Comparison of ENCODE assay signal across 15 cellular contexts in the genomic region with DNA sequence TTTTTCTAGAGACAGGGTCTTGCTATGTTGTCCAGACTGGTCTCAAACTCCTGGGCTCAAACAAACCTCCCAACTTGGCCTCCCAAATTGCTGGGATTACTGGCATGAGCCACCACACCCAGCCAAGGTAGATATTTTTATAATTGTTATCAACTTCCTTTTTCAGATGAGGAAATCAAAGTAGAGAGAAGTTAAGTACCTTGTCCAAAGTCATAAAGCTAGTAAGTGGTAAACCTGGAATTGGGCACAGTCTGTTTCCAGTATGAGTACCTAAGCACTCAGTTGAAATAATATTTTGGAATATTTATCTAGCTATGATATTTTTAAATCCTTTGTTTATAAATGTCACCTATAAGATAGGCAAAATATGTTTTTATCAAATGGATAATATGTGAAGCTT. TPM values are rescaled to one million over a fixed set of nuclear protein-coding genes. Genes with fewer than 3 reads are reported as not detected.
DNase-seq lines count a peak whose midpoint lies in the region; ATAC-seq and TF ChIP-seq lines count a peak whose summit lies in the region.
"Had no signal": no experiment of that assay in that cellular context is flagged by ENCODE, and none has a peak within 500 bp of the region (broad histone marks: within the 10 kb centered on the region; RNA-seq: fewer than 3 reads in every experiment).

No MANE protein-coding gene starts in this region.

- no peak for TF ChIP-seq CTCF in mucosa of descending colon (IDR thresholded peaks at IDR 0.05)
- no peak for TF ChIP-seq CTCF in chondrocyte (IDR thresholded peaks at IDR 0.05)

- H3K9me3 Mint-ChIP-seq in activated CD4-positive, alpha-beta T cell treated with anti-CD3 and anti-CD28 coated beads for 36 hours (ENCODE audit: low read depth): no peaks in the 10 kb centered on the region
- H3K9me3 Mint-ChIP-seq in stimulated activated naive CD8-positive, alpha-beta T cell treated with anti-CD3 and anti-CD28 coated beads, Interleukin-15, Interleukin-2, amounts not matched to agents 100 ng/mL and 50 ng/mL, for 24 hours: no peaks in the 10 kb centered on the region
- H3K9me3 Mint-ChIP-seq in chondrocyte (ENCODE audit: low read depth): no peaks in the 10 kb centered on the region
- H3K9me3 Mint-ChIP-seq: CD4-positive, CD25-positive, alpha-beta regulatory T cell; H9; HFFc6 had no signal

- H3K4me1 Mint-ChIP-seq in activated CD4-positive, alpha-beta T cell treated with anti-CD3 and anti-CD28 coated beads for 36 hours: peaks cover 15% of the 10 kb centered on the region
- peaks cover 19% of the 10 kb centered on the region for H3K4me1 Mint-ChIP-seq in stimulated activated naive CD8-positive, alpha-beta T cell treated with anti-CD3 and anti-CD28 coated beads, Interleukin-15, Interleukin-2, amounts not matched to agents 100 ng/mL and 50 ng/mL, for 24 hours (ENCODE audit: low read depth)
- H3K4me1 Mint-ChIP-seq in chondrocyte (ENCODE audit: low read depth): no peaks in the 10 kb centered on the region
- H3K4me1 Mint-ChIP-seq: H9 had no signal

- CTCF ChIA-PET in activated CD4-positive, alpha-beta T cell treated with anti-CD3 and anti-CD28 coated beads for 36 hours (lab: Charles Lee): interaction anchor here (0.6 to 1.7 kb wide), 4 partner anchors 41 to 114 kb away, joined by 3 to 7 read pairs (median 4); no protein-coding TSS in a partner anchor

- H3K36me3 Mint-ChIP-seq in activated CD4-positive, alpha-beta T cell treated with anti-CD3 and anti-CD28 coated beads for 36 hours (ENCODE audit: low read depth): peaks cover 4% of the 10 kb centered on the region
- H3K36me3 Mint-ChIP-seq in stimulated activated naive CD8-positive, alpha-beta T cell treated with anti-CD3 and anti-CD28 coated beads, Interleukin-15, Interleukin-2, amounts not matched to agents 100 ng/mL and 50 ng/mL, for 24 hours (ENCODE audit: low read depth): peaks cover 17% of the 10 kb centered on the region
- H3K36me3 Mint-ChIP-seq in chondrocyte (ENCODE audit: low read depth): peaks cover 1% of the 10 kb centered on the region
- H3K36me3 Mint-ChIP-seq: CD4-positive, CD25-positive, alpha-beta regulatory T cell had no signal

- peak; percentile 39 for ATAC-seq in activated CD4-positive, alpha-beta T cell treated with anti-CD3 and anti-CD28 coated beads for 36 hours
- ATAC-seq in stimulated activated naive CD8-positive, alpha-beta T cell treated with anti-CD3 and anti-CD28 coated beads, Interleukin-15, Interleukin-2, amounts not matched to agents 100 U/mL and 50 U/mL, for 24 hours: no peak
- peak; percentile 71 for ATAC-seq in mucosa of descending colon

- intact Hi-C loops in activated CD4-positive, alpha-beta T cell treated with anti-CD3 and anti-CD28 coated beads for 36 hours (cut with DNase I, micrococcal nuclease): no loop called here
- intact Hi-C loops in mucosa of descending colon (cut with DNase I, micrococcal nuclease): no loop called here

- no peak overlapping the region for H3K27ac Mint-ChIP-seq in activated CD4-positive, alpha-beta T cell treated with anti-CD3 and anti-CD28 coated beads for 36 hours
- H3K27ac Mint-ChIP-seq in stimulated activated naive CD8-positive, alpha-beta T cell treated with anti-CD3 and anti-CD28 coated beads, Interleukin-15, Interleukin-2, amounts not matched to agents 100 ng/mL and 50 ng/mL, for 24 hours: peak overlapping the region; percentile 16
- no peak overlapping the region for H3K27ac Mint-ChIP-seq in chondrocyte (ENCODE audit: unreplicated experiment)
- H3K27ac Mint-ChIP-seq: CD4-positive, CD25-positive, alpha-beta regulatory T cell; H9; HFFc6 had no signal

- no peaks in the 10 kb centered on the region for H3K9me3 ChIP-seq in mucosa of descending colon
- H3K9me3 ChIP-seq: BLaER1 treated with 17β-estradiol and CSF1 and Interleukin-3, amounts not matched to agents 10 nM and 100 nM had no signal

- peaks cover 7% of the 10 kb centered on the region for H3K4me1 ChIP-seq in mucosa of descending colon (ENCODE audit: low read depth)

- H3K36me3 ChIP-seq in mucosa of descending colon (ENCODE audit: low read depth): no peaks in the 10 kb centered on the region

- POLR2A ChIA-PET in activated CD4-positive, alpha-beta T cell treated with anti-CD3 and anti-CD28 coated beads for 36 hours (lab: Charles Lee): no interaction called here

- H3K4me3 Mint-ChIP-seq in activated CD4-positive, alpha-beta T cell treated with anti-CD3 and anti-CD28 coated beads for 36 hours: no peak overlapping the region
- no peak overlapping the region for H3K4me3 Mint-ChIP-seq in stimulated activated naive CD8-positive, alpha-beta T cell treated with anti-CD3 and anti-CD28 coated beads, Interleukin-15, Interleukin-2, amounts not matched to agents 100 ng/mL and 50 ng/mL, for 24 hours
- H3K4me3 Mint-ChIP-seq in chondrocyte (ENCODE audit: unreplicated experiment): no peak overlapping the region
- H3K4me3 Mint-ChIP-seq: CD4-positive, CD25-positive, alpha-beta regulatory T cell; H9; HFFc6 had no signal

- no peak overlapping the region for H3K4me3 ChIP-seq in mucosa of descending colon
- H3K4me3 ChIP-seq: BLaER1 treated with 17β-estradiol and CSF1 and Interleukin-3, amounts not matched to agents 10 nM and 100 nM had no signal

- no peak for DNase-seq in activated CD4-positive, alpha-beta T cell treated with anti-CD3 and anti-CD28 coated beads for 36 hours
- DNase-seq in activated CD4-positive, alpha-beta T cell treated with anti-CD3 and anti-CD28 coated beads for 4 hours: no peak
- no peak for DNase-seq in stimulated activated naive CD8-positive, alpha-beta T cell treated with anti-CD3 and anti-CD28 coated beads, Interleukin-15, Interleukin-2, amounts not matched to agents 100 U/mL and 50 U/mL, for 24 hours
- DNase-seq in mucosa of descending colon (no peak), OCI-M1 (lab: John Stamatoyannopoulos, UW) (no peak), chondrocyte (ENCODE audit: low spot score) (no peak)
- DNase-seq: AML-193; CD4-positive, CD25-positive, alpha-beta regulatory T cell; DMS53; GF-D8; GOT3; H9; HFFc6 had no signal

- no peaks in the 10 kb centered on the region for H3K27me3 Mint-ChIP-seq in activated CD4-positive, alpha-beta T cell treated with anti-CD3 and anti-CD28 coated beads for 36 hours
- no peaks in the 10 kb centered on the region for H3K27me3 Mint-ChIP-seq in stimulated activated naive CD8-positive, alpha-beta T cell treated with anti-CD3 and anti-CD28 coated beads, Interleukin-15, Interleukin-2, amounts not matched to agents 100 ng/mL and 50 ng/mL, for 24 hours
- no peaks in the 10 kb centered on the region for H3K27me3 Mint-ChIP-seq in chondrocyte (ENCODE audit: low read depth)
- H3K27me3 Mint-ChIP-seq: CD4-positive, CD25-positive, alpha-beta regulatory T cell had no signal

RNA-seq across cellular contexts. Expression of a gene that starts 22.3 kb away (rescaled TPM):
- total RNA-seq in activated CD4-positive, alpha-beta T cell treated with anti-CD3 and anti-CD28 coated beads for 36 hours: 10 to 100 TPM; 13.2 TPM
- 100 to 1,000 TPM in 1 of 3 donors, 10 to 100 TPM in 2; 10.0 to 228 (median 21.9) TPM for total RNA-seq in mucosa of descending colon
- total RNA-seq in chondrocyte: 40.7 to 55.4 TPM (median 52.5 TPM) in 3 replicates

RNA-seq across cellular contexts. Expression of a gene that starts 59.9 kb away (rescaled TPM):
- total RNA-seq in activated CD4-positive, alpha-beta T cell treated with anti-CD3 and anti-CD28 coated beads for 36 hours: 10 to 100 TPM; 18.5 to 20.6 TPM
- 10 to 100 TPM; 28.3 to 43.4 (median 33.6) TPM for total RNA-seq in mucosa of descending colon
- total RNA-seq in chondrocyte: 28.7 to 55.3 TPM (median 33.1 TPM) in 3 replicates
